In the genomic region with DNA sequence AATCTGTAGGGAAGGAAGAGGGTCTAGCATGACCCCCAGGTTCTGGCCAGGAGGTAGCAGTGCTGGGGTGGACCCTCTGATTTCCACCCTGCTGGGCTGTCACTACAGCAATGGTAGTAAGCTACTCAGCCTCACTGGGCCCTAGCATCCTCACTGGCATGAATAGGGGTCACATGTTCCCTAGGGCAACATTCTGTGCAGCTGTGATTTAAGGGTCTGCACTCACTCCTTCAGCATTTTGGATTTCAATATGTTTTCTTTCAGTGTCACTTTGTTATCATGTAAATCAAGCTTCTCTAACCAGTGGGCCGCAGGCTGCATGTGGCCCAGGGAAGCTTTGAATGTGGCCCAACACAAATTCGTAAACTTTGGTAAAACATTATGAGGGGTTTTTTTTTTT, we compare ENCODE assay signal across 21 cellular contexts. TPM values are rescaled to one million over a fixed set of nuclear protein-coding genes. Genes with fewer than 3 reads are reported as not detected.
DNase-seq lines count a peak whose midpoint lies in the region; ATAC-seq, FAIRE-seq and TF ChIP-seq lines count a peak whose summit lies in the region.
"Had no signal": no experiment of that assay in that cellular context is flagged by ENCODE, and none has a peak within 500 bp of the region (broad histone marks: within the 10 kb centered on the region; RNA-seq: fewer than 3 reads in every experiment).

No MANE protein-coding gene starts in this region.

- H3K27me3 ChIP-seq in Loucy (ENCODE audit: insufficient read depth, low read length, poor library complexity, severe bottlenecking) (no peaks in the 10 kb centered on the region), H1 (replicated peaks in 1 of 4; ENCODE audit: control insufficient read depth in 3 of 4, extremely low read depth in 1 of 4, insufficient read depth in 3 of 4, low read length in 3 of 4) (no peaks in the 10 kb centered on the region), neural progenitor cell (no peaks in the 10 kb centered on the region), transverse colon (no peaks in the 10 kb centered on the region)
- H3K27me3 ChIP-seq: brain microvascular endothelial cell, SJSA1 had no signal

- H4K5ac ChIP-seq in H1 (ENCODE audit: insufficient read length, low read depth, low read length), result no peak overlapping the region

- TF ChIP-seq CTCF in Loucy (conservative IDR thresholded peaks at IDR 0.05; ENCODE audit: low read length) (no peak), H1 (IDR thresholded peaks at IDR 0.05; ENCODE audit: control extremely low read depth in 1 of 3, insufficient read depth in 1 of 3, low read depth in 1 of 3, low read length in 3 of 3) (no peak), neural progenitor cell (IDR thresholded peaks at IDR 0.05) (no peak), transverse colon (IDR thresholded peaks at IDR 0.05) (no peak)

- H2AFZ ChIP-seq in Loucy (ENCODE audit: low read length) (no peak overlapping the region), H1 (ENCODE audit: low read length) (no peak overlapping the region), neural progenitor cell (replicated peaks) (no peak overlapping the region)

- H2BK15ac ChIP-seq in H1 (ENCODE audit: low read length), result 0 out of 2 replicates have a peak overlapping the region, but pooled peaks have one; percentile 77

- in situ Hi-C loops in transverse colon (cut with MboI; ENCODE audit: low pct_ligation_motif_present in 1 of 4, low pct_unique_long_range_greater_than_20kb in 1 of 4, low sequenced_read_pairs in 3 of 4), result loop anchor here in 1 of 4 donors (10.0 kb wide), 1 partner anchor 164 kb away; no protein-coding TSS in a partner anchor

- no peak overlapping the region for H4K91ac ChIP-seq in H1 (replicated peaks; ENCODE audit: insufficient read length, low read length)

- H3F3A ChIP-seq in Loucy (ENCODE audit: low read depth), result peaks cover 3% of the 10 kb centered on the region; the same call in 1 of the 2 replicates
- peaks cover 3% of the 10 kb centered on the region for H3F3A ChIP-seq in neural progenitor cell (ENCODE audit: low read depth)

- no peak overlapping the region for H3K56ac ChIP-seq in H1 (replicated peaks; ENCODE audit: insufficient read length, low read depth, low read length)

- no peaks in the 10 kb centered on the region for H3K23me2 ChIP-seq in H1 (ENCODE audit: low read depth, low read length)

- H3K9me3 ChIP-seq in Loucy (ENCODE audit: insufficient read depth, low read depth, low read length), result no peaks in the 10 kb centered on the region
- H3K9me3 ChIP-seq in H1 (ENCODE audit: insufficient read depth in 2 of 2, low read depth in 1 of 2, low read length in 1 of 2), result no peaks in the 10 kb centered on the region
- no peaks in the 10 kb centered on the region for H3K9me3 ChIP-seq in neural progenitor cell (ENCODE audit: low read depth)
- H3K9me3 ChIP-seq in transverse colon, result no peaks in the 10 kb centered on the region
- H3K9me3 ChIP-seq: SJSA1 had no signal

- H3K4ac ChIP-seq in H1 (replicated peaks; ENCODE audit: insufficient read length, low read depth, low read length), result no peak overlapping the region

- intact Hi-C loops in transverse colon (cut with DNase I; ENCODE audit: low total_unique reads), result no loop called here

- TF ChIP-seq EP300 in H1 (IDR thresholded peaks at IDR 0.05; ENCODE audit: borderline replicate concordance in 1 of 2, low read depth in 2 of 2, low read length in 2 of 2) (no peak), transverse colon (IDR thresholded peaks at IDR 0.05; ENCODE audit: low read depth) (no peak)

- H3K27ac ChIP-seq in H1 (ENCODE audit: low read depth, low read length), result no peak overlapping the region
- no peak overlapping the region for H3K27ac ChIP-seq in neural progenitor cell
- peak overlapping the region; percentile 63 to 73 (median 68) for H3K27ac ChIP-seq in transverse colon
- H3K27ac ChIP-seq: brain microvascular endothelial cell, SJSA1 had no signal

- peak overlapping the region; percentile 54 for H3K27ac Mint-ChIP-seq in neural progenitor cell
- no peak overlapping the region for H3K27ac Mint-ChIP-seq in stimulated activated naive B cell treated with anti-CD40 and anti-IgM and Interleukin-4, amounts not matched to agents 10 μg/mL and 1 μg/mL and 100 μg/mL, for 72 hours
- H3K27ac Mint-ChIP-seq: activated B cell treated with CpG ODN at 0.5 μM for 24 hours; activated CD8-positive, alpha-beta T cell treated with anti-CD3 and anti-CD28 coated beads for 36 hours; activated naive CD8-positive, alpha-beta T cell; B cell; HFFc6; T-helper 2 cell treated with Interferon-gamma antibody and Interleukin-4, amounts not matched to agents 5 μg/mL and 100 μg/mL, for 36 hours had no signal

- DNase-seq in H1 (ENCODE audit: low read depth in 1 of 2, low spot score in 2 of 2) (no peak), neural progenitor cell (ENCODE audit: low spot score) (no peak), transverse colon (no peak), SKM-1 treated with dmso at 0.1 percent for 144 hours (lab: John Stamatoyannopoulos, UW; ENCODE audit: unreplicated experiment) (no peak), NCI-H526 treated with DMSO at 0.1 percent for 48 hours (lab: John Stamatoyannopoulos, UW) (no peak), NCI-H187 treated with DMSO at 0.1 percent for 48 hours (lab: John Stamatoyannopoulos, UW) (no peak)
- DNase-seq in stimulated activated naive B cell treated with anti-CD40 and anti-IgM and Interleukin-4, amounts not matched to agents 10 μg/mL and 1 μg/mL and 100 μg/mL, for 72 hours, result no peak
- DNase-seq: activated B cell treated with CpG ODN at 0.5 μM for 24 hours; activated CD8-positive, alpha-beta T cell treated with anti-CD3 and anti-CD28 coated beads for 36 hours; activated T-cell treated with anti-CD3 and anti-CD28 coated beads, Interleukin-2, amount 50 U/mL, for 4 hours; brain microvascular endothelial cell; HFFc6; natural killer cell; NCI-H1417 treated with DMSO at 0.1 percent for 48 hours; NCI-H774; stimulated activated naive CD4-positive, alpha-beta T cell had no signal

- H3K4me1 Mint-ChIP-seq in neural progenitor cell, result peaks cover 56% of the 10 kb centered on the region
- H3K4me1 Mint-ChIP-seq in stimulated activated naive B cell treated with anti-CD40 and anti-IgM and Interleukin-4, amounts not matched to agents 10 μg/mL and 1 μg/mL and 100 μg/mL, for 72 hours, result peaks cover 29 to 47% of the 10 kb centered on the region in 2 donors

- H2BK120ac ChIP-seq in H1 (replicated peaks; ENCODE audit: low read depth, low read length), result no peak overlapping the region

- peak overlapping the region; percentile 46; the same call in 1 of the 2 replicates for H2BK5ac ChIP-seq in H1 (ENCODE audit: low read depth, low read length)

- no peak overlapping the region for H3K23ac ChIP-seq in H1 (ENCODE audit: insufficient read length)

- no peak for FAIRE-seq in H1 (lab: Jason Lieb, UNC)

- ATAC-seq in stimulated activated naive B cell treated with anti-CD40 and anti-IgM and Interleukin-4, amounts not matched to agents 10 μg/mL and 1 μg/mL and 100 μg/mL, for 72 hours (replicated peaks), result no peak
- ATAC-seq: activated CD8-positive, alpha-beta T cell treated with anti-CD3 and anti-CD28 coated beads for 36 hours; activated T-cell treated with anti-CD3 and anti-CD28 coated beads, Interleukin-2, amount 50 U/mL, for 4 hours had no signal

- WGBS in H1 (ENCODE audit: extremely low coverage in 1 of 2, insufficient coverage in 1 of 2, insufficient read length in 1 of 2, insufficient replicate concordance in 2 of 2, low coverage in 1 of 2, low lambda C conversion rate in 2 of 2, missing lambda C conversion rate in 1 of 2), 2 experiments, result 70% methylated on average over 2 of the region's 2 CpGs; no CpG with 5 or more reads in 1 of the 2 experiments
- 80 to 89% methylated on average over 2 of the region's 2 CpGs for WGBS in transverse colon (ENCODE audit: low coverage in 1 of 2), 2 donors

- peaks cover 11% of the 10 kb centered on the region for H3K79me1 ChIP-seq in H1 (ENCODE audit: low read depth, low read length)

- H3K4me1 ChIP-seq in Loucy (ENCODE audit: insufficient read depth, low read length, poor library complexity, severe bottlenecking) (peaks cover 41% of the 10 kb centered on the region), H1 (replicated peaks in 1 of 4; ENCODE audit: control insufficient read depth in 3 of 4, insufficient read depth in 4 of 4, low read length in 3 of 4) (peaks cover 8 to 22% (median 17%) of the 10 kb centered on the region in 4 experiments), neural progenitor cell (peaks cover 26% of the 10 kb centered on the region), transverse colon (peaks cover 21 to 52% (median 33%) of the 10 kb centered on the region in 4 donors)

- no peak overlapping the region for H4K8ac ChIP-seq in H1 (ENCODE audit: extremely low read depth, insufficient read depth, low read length)

- no peak overlapping the region for H3K18ac ChIP-seq in H1 (ENCODE audit: extremely low read depth, low read length)

- H3K9ac ChIP-seq in Loucy (ENCODE audit: low read depth, low read length, poor library complexity, severe bottlenecking), result peak overlapping the region; percentile 0
- no peak overlapping the region; a peak in 1 of 7 replicates for H3K9ac ChIP-seq in H1 (replicated peaks in 1 of 4; ENCODE audit: extremely low read depth in 1 of 4, low read depth in 3 of 4, low read length in 3 of 4)
- H3K9ac ChIP-seq in neural progenitor cell, result no peak overlapping the region

- H3K4me2 ChIP-seq in Loucy (ENCODE audit: low read depth, low read length, poor library complexity, severe bottlenecking) (peak overlapping the region; percentile 59), H1 (ENCODE audit: insufficient read depth in 1 of 2, low read depth in 2 of 2, low read length in 2 of 2) (0 out of 4 replicates have a peak overlapping the region, but pooled peaks of 1 of the 2 experiments have one; percentile 13), neural progenitor cell (no peak overlapping the region)

- peaks cover 2% of the 10 kb centered on the region for H3K27me3 Mint-ChIP-seq in neural progenitor cell (ENCODE audit: insufficient read depth, low read depth)
- no peaks in the 10 kb centered on the region for H3K27me3 Mint-ChIP-seq in stimulated activated naive B cell treated with anti-CD40 and anti-IgM and Interleukin-4, amounts not matched to agents 10 μg/mL and 1 μg/mL and 100 μg/mL, for 72 hours
- H3K27me3 Mint-ChIP-seq: activated B cell treated with CpG ODN at 0.5 μM for 24 hours; activated CD8-positive, alpha-beta T cell treated with anti-CD3 and anti-CD28 coated beads for 36 hours; activated naive CD8-positive, alpha-beta T cell; B cell had no signal

- H3K4me3 ChIP-seq in Loucy (ENCODE audit: low read length, poor library complexity, severe bottlenecking), result no peak overlapping the region
- no peak overlapping the region for H3K4me3 ChIP-seq in H1 (ENCODE audit: extremely low read depth in 1 of 4, insufficient read depth in 2 of 4, low read depth in 3 of 4, low read length in 4 of 4)
- H3K4me3 ChIP-seq in neural progenitor cell, result no peak overlapping the region
- no peak overlapping the region for H3K4me3 ChIP-seq in transverse colon
- H3K4me3 ChIP-seq: SJSA1 had no signal

- H4K20me1 ChIP-seq in Loucy (ENCODE audit: insufficient read depth, low read length, poor library complexity, severe bottlenecking) (peaks cover 2% of the 10 kb centered on the region), H1 (replicated peaks in 1 of 2; ENCODE audit: control insufficient read depth in 1 of 2, insufficient read depth in 2 of 2, low read length in 2 of 2) (peaks cover 0 to 14% of the 10 kb centered on the region in 2 experiments), neural progenitor cell (ENCODE audit: low read depth) (no peaks in the 10 kb centered on the region)

- H3K4me3 Mint-ChIP-seq in neural progenitor cell, result no peak overlapping the region
- H3K4me3 Mint-ChIP-seq in stimulated activated naive B cell treated with anti-CD40 and anti-IgM and Interleukin-4, amounts not matched to agents 10 μg/mL and 1 μg/mL and 100 μg/mL, for 72 hours, result no peak overlapping the region
- H3K4me3 Mint-ChIP-seq: activated B cell treated with CpG ODN at 0.5 μM for 24 hours; activated CD8-positive, alpha-beta T cell treated with anti-CD3 and anti-CD28 coated beads for 36 hours; activated naive CD8-positive, alpha-beta T cell; activated T-cell treated with anti-CD3 and anti-CD28 coated beads, Interleukin-2, amount 50 U/mL, for 4 hours; B cell; HFFc6; T-helper 2 cell treated with Interferon-gamma antibody and Interleukin-4, amounts not matched to agents 5 μg/mL and 100 μg/mL, for 36 hours had no signal

- CTCF ChIA-PET in H1 (lab: Charles Lee; ENCODE audit: partially characterized antibody), result interaction anchor here (0.6 to 9.9 kb wide), 15 partner anchors 9 to 299 kb away, joined by 3 to 130 read pairs (median 10); no protein-coding TSS in a partner anchor

- H3K9me2 ChIP-seq in Loucy (replicated peaks; ENCODE audit: low read depth, low read length), result no peaks in the 10 kb centered on the region

- 0 out of 2 replicates have a peak overlapping the region, but pooled peaks have one; percentile 45 for H2BK12ac ChIP-seq in H1 (ENCODE audit: low read depth, low read length)

- TF ChIP-seq POLR2A in H1 (IDR thresholded peaks at IDR 0.05; ENCODE audit: control extremely low read depth in 1 of 2, low read depth in 2 of 2, low read length in 2 of 2) (no peak), transverse colon (IDR thresholded peaks at IDR 0.05) (no peak)

- H3K36me3 ChIP-seq in Loucy (ENCODE audit: insufficient read depth, low read length) (peaks cover 4% of the 10 kb centered on the region; the same call in 1 of the 2 replicates), H1 (ENCODE audit: control insufficient read depth in 2 of 4, insufficient read depth in 4 of 4, low read length in 3 of 4) (0 out of 8 replicates have a peak, but pooled peaks cover 0 to 6% (median under 1%) of the 10 kb centered on the region in 4 experiments), neural progenitor cell (no peaks in the 10 kb centered on the region), transverse colon (no peaks in the 10 kb centered on the region)
- H3K36me3 ChIP-seq: brain microvascular endothelial cell had no signal

- 0 out of 2 replicates have a peak overlapping the region, but pooled peaks have one; percentile 11 for H2AK5ac ChIP-seq in H1 (ENCODE audit: low read depth, low read length)

- no peak overlapping the region for H3K14ac ChIP-seq in H1 (ENCODE audit: insufficient read length)

- H3K9me3 Mint-ChIP-seq in neural progenitor cell, result no peaks in the 10 kb centered on the region
- no peaks in the 10 kb centered on the region for H3K9me3 Mint-ChIP-seq in stimulated activated naive B cell treated with anti-CD40 and anti-IgM and Interleukin-4, amounts not matched to agents 10 μg/mL and 1 μg/mL and 100 μg/mL, for 72 hours
- H3K9me3 Mint-ChIP-seq: activated B cell treated with CpG ODN at 0.5 μM for 24 hours; activated CD8-positive, alpha-beta T cell treated with anti-CD3 and anti-CD28 coated beads for 36 hours; activated T-cell treated with anti-CD3 and anti-CD28 coated beads, Interleukin-2, amount 50 U/mL, for 4 hours; HFFc6; natural killer cell; T-helper 2 cell treated with Interferon-gamma antibody and Interleukin-4, amounts not matched to agents 5 μg/mL and 100 μg/mL, for 36 hours had no signal

- peaks cover 7% of the 10 kb centered on the region for H3K36me3 Mint-ChIP-seq in neural progenitor cell
- no peaks in the 10 kb centered on the region for H3K36me3 Mint-ChIP-seq in stimulated activated naive B cell treated with anti-CD40 and anti-IgM and Interleukin-4, amounts not matched to agents 10 μg/mL and 1 μg/mL and 100 μg/mL, for 72 hours
- H3K36me3 Mint-ChIP-seq: activated naive CD8-positive, alpha-beta T cell; natural killer cell had no signal

- no peak for TF ChIP-seq RAD21 in H1 (IDR thresholded peaks at IDR 0.05 in 1 of 2, conservative IDR thresholded peaks at IDR 0.05 in 1 of 2; ENCODE audit: low read depth in 2 of 2, low read length in 2 of 2)

- H3K79me2 ChIP-seq in Loucy (ENCODE audit: insufficient read depth, low read length) (peaks cover 65% of the 10 kb centered on the region), H1 (ENCODE audit: control insufficient read depth in 1 of 2, insufficient read depth in 2 of 2, low read length in 2 of 2) (peaks cover 0 to 34% of the 10 kb centered on the region in 2 experiments; a peak in 2 of 4 replicates), neural progenitor cell (ENCODE audit: low read depth) (no peaks in the 10 kb centered on the region)

- H2BK20ac ChIP-seq in H1 (ENCODE audit: low read length), result no peak overlapping the region

- POLR2A ChIA-PET in H1 (lab: Charles Lee; ENCODE audit: partially characterized antibody), result interaction anchor here (1.1 to 1.4 kb wide), 2 partner anchors 19 to 165 kb away, joined by 3 to 4 read pairs; no protein-coding TSS in a partner anchor

RNA-seq across cellular contexts. Expression of a gene that starts 57.8 kb away (rescaled TPM):
- total RNA-seq in H1 (2021; fragmentation: NEBNext Ultra II Directional; extraction: Animal tissue kit (Norgen Biotek cat#: 25700)), result 30.5 and 30.9 TPM in 2 replicates
- 12.6 and 17.8 TPM in 2 replicates for polyA plus RNA-seq in H1 (2011; rRNA removed)
- 13.3 TPM for polyA plus RNA-seq in H1 (2011; cell fraction: cytosol; rRNA removed)
- 16.8 TPM for polyA plus RNA-seq in H1 (2011; cell fraction: nucleus; rRNA removed)
- 7.9 to 13.8 TPM (median 10.8 TPM) in 4 replicates for polyA plus RNA-seq in H1 (2012, experiment 1 of 2)
- polyA plus RNA-seq in H1 (2012, experiment 2 of 2), result 1.3 TPM
- 12.8 TPM for polyA plus RNA-seq in H1 (2013, experiment 1 of 2)
- 12.2 TPM for polyA plus RNA-seq in H1 (2013, experiment 2 of 2)
- 19.4 and 28.5 TPM in 2 replicates for polyA minus RNA-seq in H1 (2011; rRNA and poly(A)+ RNA removed)
- 22.5 TPM for polyA minus RNA-seq in H1 (2011; cell fraction: cytosol; rRNA and poly(A)+ RNA removed)
- 40.8 TPM for polyA minus RNA-seq in H1 (2011; cell fraction: nucleus; rRNA and poly(A)+ RNA removed)
- total RNA-seq in neural progenitor cell (ENCODE audit: low replicate concordance) (15.9 and 19.8 TPM in 2 replicates), transverse colon (100 to 1,000 TPM in 2 of 4 donors, 10 to 100 TPM in 2; 85.1 to 612 (median 228) TPM)

Comparison
In these comparisons a context has a peak if more than half of its experiments do, and no peak if none do; other contexts are left out.
1. H3K27ac ChIP-seq: peak in transverse colon (4 of 4); none in H1 (single experiment) and neural progenitor cell (single experiment).